In the genomic region with DNA sequence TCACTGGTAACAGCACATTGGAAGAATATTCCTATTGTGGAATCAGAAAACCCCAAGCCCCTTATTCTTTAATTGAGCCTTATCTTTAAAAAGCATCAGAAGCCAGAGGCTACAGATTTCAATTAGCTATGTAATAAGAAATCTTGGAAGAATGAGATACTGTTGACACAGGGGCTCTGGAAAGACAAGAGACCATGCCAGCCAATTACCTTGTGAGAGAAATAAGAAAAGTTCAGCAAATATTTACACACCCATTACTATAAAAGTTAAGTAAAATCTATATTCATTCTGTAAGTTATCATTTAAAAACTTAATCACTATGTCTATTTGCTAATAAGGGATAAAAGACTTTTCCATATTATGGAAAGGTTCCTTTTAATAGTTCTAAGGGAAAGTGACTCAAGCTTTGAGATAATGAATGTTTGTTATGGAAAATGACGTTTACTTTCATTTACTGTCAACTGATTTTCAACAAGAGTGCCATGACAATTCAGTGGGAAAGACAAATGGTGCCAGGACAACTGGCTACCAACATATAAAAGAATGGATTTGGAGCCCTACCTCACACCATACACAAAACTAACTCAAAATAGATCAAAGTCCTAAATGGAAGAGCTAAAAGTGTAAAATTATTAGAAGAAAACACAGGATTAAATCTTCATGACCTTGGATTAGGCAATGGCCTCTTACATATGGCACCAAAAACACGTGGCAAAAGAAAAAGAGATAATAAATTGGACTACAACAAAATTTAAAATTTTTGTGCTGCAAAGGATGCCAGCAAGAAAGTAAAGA, we compare ENCODE assay signal across 17 cellular contexts. TPM values are rescaled to one million over a fixed set of nuclear protein-coding genes. Genes with fewer than 3 reads are reported as not detected.
DNase-seq lines count a peak whose midpoint lies in the region; ATAC-seq, FAIRE-seq and TF ChIP-seq lines count a peak whose summit lies in the region.
"Had no signal": no experiment of that assay in that cellular context is flagged by ENCODE, and none has a peak within 500 bp of the region (broad histone marks: within the 10 kb centered on the region; RNA-seq: fewer than 3 reads in every experiment).

No MANE protein-coding gene starts in this region.

- H3K27me3 ChIP-seq in PC-3 (ENCODE audit: low read length), result no peaks in the 10 kb centered on the region
- no peaks in the 10 kb centered on the region for H3K27me3 ChIP-seq in stomach
- H3K27me3 ChIP-seq: BLaER1 had no signal

- no peaks in the 10 kb centered on the region for H3F3A ChIP-seq in PC-3 (ENCODE audit: low read length, unreplicated experiment)

- H3K9me3 ChIP-seq in PC-3 (ENCODE audit: low read length), result no peaks in the 10 kb centered on the region
- H3K9me3 ChIP-seq in stomach, result no peaks in the 10 kb centered on the region

- H3K9ac ChIP-seq in PC-3 (ENCODE audit: low read length), result no peak overlapping the region
- H3K9ac ChIP-seq: BLaER1 had no signal

- H4K20me1 ChIP-seq in PC-3 (ENCODE audit: low read length), result peaks cover 1% of the 10 kb centered on the region; the same call in 1 of the 2 replicates
- H4K20me1 ChIP-seq: BLaER1 had no signal

- peaks cover 35% of the 10 kb centered on the region for H3K79me2 ChIP-seq in PC-3 (ENCODE audit: low read length)

- 25 to 55% (median 43%) methylated on average over 2 of the region's 2 CpGs for WGBS in stomach, 5 donors

- H3K4me3 Mint-ChIP-seq in activated T-cell treated with anti-CD3 and anti-CD28 coated beads, Interleukin-2, amount 50 U/mL, for 24 hours, result no peak overlapping the region
- H3K4me3 Mint-ChIP-seq: CD8-positive, alpha-beta T cell; GM23338 had no signal

- ATAC-seq in PC-3 (peak; percentile 71), HG02798 (IDR thresholded peaks at IDR 0.05; ENCODE audit: poor library complexity, unreplicated experiment) (no peak)
- ATAC-seq: CD8-positive, alpha-beta T cell; GM23338 had no signal

- H3K27ac ChIP-seq in PC-3 (ENCODE audit: low read length) (no peak overlapping the region), stomach (peak overlapping the region; percentile 70 to 89 (median 73))
- H3K27ac ChIP-seq: BLaER1 had no signal

- H2AFZ ChIP-seq in PC-3 (ENCODE audit: low read length), result no peak overlapping the region
- H2AFZ ChIP-seq: GM23338 had no signal

- H3K27me3 Mint-ChIP-seq in activated T-cell treated with anti-CD3 and anti-CD28 coated beads, Interleukin-2, amount 50 U/mL, for 24 hours, result no peaks in the 10 kb centered on the region

- peaks cover 1% of the 10 kb centered on the region; the same call in 1 of the 2 replicates for H3K4me1 ChIP-seq in PC-3 (ENCODE audit: insufficient read depth, low read length)
- peaks cover 11 to 21% (median 12%) of the 10 kb centered on the region in 4 donors for H3K4me1 ChIP-seq in stomach

- peak; percentile 63 for FAIRE-seq in G401.6 (lab: Jason Lieb, UNC)
- FAIRE-seq: H54 had no signal

- peaks cover 37% of the 10 kb centered on the region for H3K36me3 Mint-ChIP-seq in activated T-cell treated with anti-CD3 and anti-CD28 coated beads, Interleukin-2, amount 50 U/mL, for 24 hours (ENCODE audit: low read depth)

- TF ChIP-seq POLR2A in stomach (IDR thresholded peaks at IDR 0.05), result no peak

- no peaks in the 10 kb centered on the region for H3K9me2 ChIP-seq in PC-3 (replicated peaks; ENCODE audit: low read length)

- TF ChIP-seq CTCF in PC-3 (conservative IDR thresholded peaks at IDR 0.05; ENCODE audit: low read depth, low read length) (no peak), stomach (IDR thresholded peaks at IDR 0.05) (no peak)

- H3K9me3 Mint-ChIP-seq in activated T-cell treated with anti-CD3 and anti-CD28 coated beads, Interleukin-2, amount 50 U/mL, for 24 hours, result peaks cover 2% of the 10 kb centered on the region
- H3K9me3 Mint-ChIP-seq: CD8-positive, alpha-beta T cell had no signal

- CTCF ChIA-PET in PC-3 (lab: Charles Lee), result interaction anchor here (0.6 kb wide), 2 partner anchors 33 to 73 kb away, joined by 3 read pairs; no protein-coding TSS in a partner anchor

- H3K4me2 ChIP-seq in PC-3 (ENCODE audit: low read length), result no peak overlapping the region
- H3K4me2 ChIP-seq: GM23338 had no signal

- no TSS peak for BruUV-seq in PC-3 (replicated peaks; lab: Mats Ljungman, UMichigan)

- POLR2A ChIA-PET in PC-3 (lab: Charles Lee; ENCODE audit: unreplicated experiment), result no interaction called here

- DNase-seq in NCI-H146 treated with DMSO at 0.1 percent for 48 hours (lab: John Stamatoyannopoulos, UW; ENCODE audit: unreplicated experiment), result peak; percentile 10
- DNase-seq in NCI-H146 (lab: John Stamatoyannopoulos, UW), result no peak
- no peak for DNase-seq in PC-3
- peak; percentile 44 for DNase-seq in stomach
- DNase-seq in NK-92 treated with Interleukin-12 subunit alpha and Interleukin-12 subunit beta, amount 100 ng/mL, for 24 hours (lab: John Stamatoyannopoulos, UW), result no peak
- DNase-seq in activated T-cell treated with anti-CD3 and anti-CD28 coated beads, Interleukin-2, amount 50 U/mL, for 24 hours, result no peak
- DNase-seq: 8988T; Calu3; CD8-positive, alpha-beta T cell; DMS53; GF-D8; HCEC 1CT had no signal

- no peak overlapping the region for H3K27ac Mint-ChIP-seq in activated T-cell treated with anti-CD3 and anti-CD28 coated beads, Interleukin-2, amount 50 U/mL, for 24 hours
- H3K27ac Mint-ChIP-seq: CD8-positive, alpha-beta T cell; GM23338 had no signal

- H3K4me3 ChIP-seq in PC-3 (ENCODE audit: low read length), result no peak overlapping the region
- H3K4me3 ChIP-seq in stomach, result no peak overlapping the region
- H3K4me3 ChIP-seq: BLaER1, GM23338 had no signal

- H3K36me3 ChIP-seq in PC-3 (ENCODE audit: low read depth, low read length), result peaks cover 2% of the 10 kb centered on the region; the same call in 1 of the 2 replicates
- peaks cover 0 to 10% (median 7%) of the 10 kb centered on the region in 4 donors for H3K36me3 ChIP-seq in stomach

- TF ChIP-seq EP300 in stomach (IDR thresholded peaks at IDR 0.05), result no peak

- H3K4me1 Mint-ChIP-seq in activated T-cell treated with anti-CD3 and anti-CD28 coated beads, Interleukin-2, amount 50 U/mL, for 24 hours (ENCODE audit: low read depth), result peaks cover 1% of the 10 kb centered on the region

- intact Hi-C loops in PC-3 (cut with micrococcal nuclease), result no loop called here
- intact Hi-C loops in stomach (cut with DNase I; ENCODE audit: low total_unique reads), result no loop called here

RNA-seq across cellular contexts. Expression of a gene that starts 28.3 kb away (rescaled TPM):
- total RNA-seq in PC-3 (2014; rRNA removed) (11.7 and 28.4 TPM in 2 replicates), stomach (10 to 100 TPM in 4 of 5 donors, under 1 TPM in 1; 0.89 to 44.9 (median 20.2) TPM)
- 10 to 100 TPM; 37.4 to 93.6 (median 53.1) TPM for polyA plus RNA-seq in stomach

RNA-seq across cellular contexts. Expression of a gene that starts 43.8 kb away (rescaled TPM):
- 4.9 and 8.0 TPM in 2 replicates for total RNA-seq in PC-3 (2014; rRNA removed)
- 10 to 100 TPM in 2 of 5 donors, 1 to 10 TPM in 1, under 1 TPM in 1, not detected in 1; 0.58 to 18.3 (median 9.7) TPM for total RNA-seq in stomach
- polyA plus RNA-seq in stomach, result 10 to 100 TPM; 21.9 to 31.2 (median 26.0) TPM
- total RNA-seq: GM23338 had no signal

Comparison
In these comparisons a context has a peak if more than half of its experiments do, and no peak if none do; other contexts are left out.
1. DNase-seq: peak in NCI-H146 treated with DMSO at 0.1 percent for 48 hours (single experiment) and stomach (single experiment); none in NCI-H146 (single experiment), PC-3 (single experiment), NK-92 treated with Interleukin-12 subunit alpha and Interleukin-12 subunit beta, amount 100 ng/mL, for 24 hours (single experiment) and activated T-cell treated with anti-CD3 and anti-CD28 coated beads, Interleukin-2, amount 50 U/mL, for 24 hours (single experiment).